ENCODE assay signal across 25 cellular contexts in the genomic region with DNA sequence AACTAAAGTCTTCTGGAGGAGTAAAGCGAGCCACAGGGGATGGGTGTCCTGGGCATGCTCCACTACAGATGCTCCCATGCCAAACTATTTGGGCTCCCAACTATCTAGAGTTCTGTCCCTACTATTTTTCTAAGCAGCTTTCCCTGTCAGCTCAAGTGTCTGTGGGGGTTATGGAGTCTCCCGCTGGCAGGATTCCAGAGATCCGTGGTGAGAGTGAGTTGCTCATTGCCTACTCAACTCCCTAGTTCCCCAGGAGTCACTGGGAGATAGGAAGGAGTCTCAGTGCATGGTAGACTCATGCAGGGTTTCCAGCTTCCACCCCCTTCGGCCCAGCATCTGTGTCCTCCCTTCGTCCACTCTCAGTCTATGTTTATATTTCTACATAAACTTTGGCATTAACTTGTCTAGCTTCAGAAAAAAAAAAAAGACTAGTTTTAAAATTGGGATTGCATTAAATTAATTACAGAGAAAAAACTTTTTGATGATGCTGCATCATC. TPM values are rescaled to one million over a fixed set of nuclear protein-coding genes. Genes with fewer than 3 reads are reported as not detected.
DNase-seq lines count a peak whose midpoint lies in the region; ATAC-seq, FAIRE-seq and TF ChIP-seq lines count a peak whose summit lies in the region.
"Had no signal": no experiment of that assay in that cellular context is flagged by ENCODE, and none has a peak within 500 bp of the region (broad histone marks: within the 10 kb centered on the region; RNA-seq: fewer than 3 reads in every experiment).

No MANE protein-coding gene starts in this region.

- intact Hi-C loops in psoas muscle (cut with DNase I), result no loop called here

- TF ChIP-seq CTCF in foreskin keratinocyte (conservative IDR thresholded peaks at IDR 0.05) (no peak), Peyer's patch (IDR thresholded peaks at IDR 0.05) (no peak), psoas muscle (IDR thresholded peaks at IDR 0.05) (no peak)

- FAIRE-seq in G401.6 (lab: Jason Lieb, UNC) (peak; percentile 34), RCC 7860 (lab: Jason Lieb, UNC) (no peak)

- peak; percentile 6 for DNase-seq in A172 (ENCODE audit: low spot score)
- peak; percentile 11 for DNase-seq in RCC 7860 (ENCODE audit: low spot score)
- DNase-seq in foreskin keratinocyte, result no peak
- no peak for DNase-seq in activated CD4-positive, alpha-beta T cell treated with anti-CD3 and anti-CD28 coated beads for 1 hour
- no peak for DNase-seq in Peyer's patch
- DNase-seq in T-helper 1 cell, result no peak
- no peak for DNase-seq in psoas muscle
- DNase-seq: activated CD4-positive, alpha-beta T cell treated with anti-CD3 and anti-CD28 coated beads, Interleukin-2, amount 10 ng/mL, durations not matched to agents 24 days and 14 days; activated CD8-positive, alpha-beta memory T cell treated with anti-CD3 and anti-CD28 coated beads, Interleukin-2, amount 50 U/mL, for 4 hours; activated effector memory CD4-positive, alpha-beta T cell treated with Interleukin-2 at 50 U/mL for 16 hours; amniotic stem cell; CD8-positive, alpha-beta memory T cell; endodermal cell; foreskin melanocyte; H9; Kasumi-1; midbrain; NCI-H1417; NK-92 treated with Interleukin-12 subunit alpha and Interleukin-12 subunit beta, amount 100 ng/mL, for 24 hours; stimulated activated CD4-positive, alpha-beta T cell treated with anti-CD3 and anti-CD28 coated beads, Interleukin-12 subunit alpha, Interleukin-12 subunit beta, amount 100 ng/mL, for 4 hours; tibial artery had no signal

- peak; percentile 35 for ATAC-seq in foreskin keratinocyte
- ATAC-seq in psoas muscle, result no peak
- ATAC-seq: left colon had no signal

- no peak for TF ChIP-seq POLR2A in Peyer's patch (IDR thresholded peaks at IDR 0.05)

- H3K27me3 ChIP-seq in foreskin keratinocyte, result no peaks in the 10 kb centered on the region
- H3K27me3 ChIP-seq in Peyer's patch, result no peaks in the 10 kb centered on the region
- no peaks in the 10 kb centered on the region for H3K27me3 ChIP-seq in psoas muscle (ENCODE audit: insufficient read depth in 3 of 3, low read length in 2 of 3)
- H3K27me3 ChIP-seq: tibial artery had no signal

- H3K4me3 ChIP-seq in Peyer's patch (no peak overlapping the region), psoas muscle (no peak overlapping the region)
- H3K4me3 ChIP-seq: prostate gland, tibial artery had no signal

- H3K4me1 ChIP-seq in foreskin keratinocyte (no peaks in the 10 kb centered on the region), Peyer's patch (no peaks in the 10 kb centered on the region), psoas muscle (no peaks in the 10 kb centered on the region)
- H3K4me1 ChIP-seq: prostate gland, tibial artery had no signal

- H3K9me3 ChIP-seq in Peyer's patch (no peaks in the 10 kb centered on the region), psoas muscle (peaks cover 4% of the 10 kb centered on the region)
- H3K9me3 ChIP-seq: prostate gland had no signal

- 67 to 81% (median 70%) methylated on average over 5 of the region's 5 CpGs for WGBS in psoas muscle, 3 donors

- H3K36me3 ChIP-seq in Peyer's patch (no peaks in the 10 kb centered on the region), psoas muscle (ENCODE audit: insufficient read depth in 1 of 2, low read depth in 1 of 2) (no peaks in the 10 kb centered on the region)
- H3K36me3 ChIP-seq: prostate gland, tibial artery had no signal

- H3K27ac ChIP-seq in foreskin keratinocyte (no peak overlapping the region), Peyer's patch (no peak overlapping the region), psoas muscle (no peak overlapping the region)
- H3K27ac ChIP-seq: prostate gland, RWPE1, tibial artery had no signal

RNA-seq across cellular contexts. Expression of a gene that starts 55.1 kb away (rescaled TPM):
- 31.8 and 42.4 TPM in 2 replicates for total RNA-seq in A172 (2014; rRNA removed; shearing (Covaris generic))
- total RNA-seq in foreskin keratinocyte, result 46.9 and 61.6 TPM in 2 replicates
- polyA plus RNA-seq in foreskin keratinocyte, result 10.8 and 11.0 TPM in 2 replicates
- total RNA-seq in Peyer's patch, result 10 to 100 TPM; 38.9 to 48.7 (median 44.2) TPM
- total RNA-seq in psoas muscle, result 10 to 100 TPM in 3 of 4 donors, 1 to 10 TPM in 1; 8.3 to 16.8 (median 10.2) TPM
- polyA plus RNA-seq in psoas muscle, result 1 to 10 TPM; 1.5 to 9.5 (median 5.8) TPM

Comparison
In these comparisons a context has a peak if more than half of its experiments do, and no peak if none do; other contexts are left out.
1. DNase-seq: peak in A172 (single experiment) and RCC 7860 (single experiment); none in foreskin keratinocyte (0 of 2), activated CD4-positive, alpha-beta T cell treated with anti-CD3 and anti-CD28 coated beads for 1 hour (single experiment), Peyer's patch (0 of 3), T-helper 1 cell (0 of 5) and psoas muscle (0 of 2).